ENCODE assay signal across 1 cellular context in the genomic region with DNA sequence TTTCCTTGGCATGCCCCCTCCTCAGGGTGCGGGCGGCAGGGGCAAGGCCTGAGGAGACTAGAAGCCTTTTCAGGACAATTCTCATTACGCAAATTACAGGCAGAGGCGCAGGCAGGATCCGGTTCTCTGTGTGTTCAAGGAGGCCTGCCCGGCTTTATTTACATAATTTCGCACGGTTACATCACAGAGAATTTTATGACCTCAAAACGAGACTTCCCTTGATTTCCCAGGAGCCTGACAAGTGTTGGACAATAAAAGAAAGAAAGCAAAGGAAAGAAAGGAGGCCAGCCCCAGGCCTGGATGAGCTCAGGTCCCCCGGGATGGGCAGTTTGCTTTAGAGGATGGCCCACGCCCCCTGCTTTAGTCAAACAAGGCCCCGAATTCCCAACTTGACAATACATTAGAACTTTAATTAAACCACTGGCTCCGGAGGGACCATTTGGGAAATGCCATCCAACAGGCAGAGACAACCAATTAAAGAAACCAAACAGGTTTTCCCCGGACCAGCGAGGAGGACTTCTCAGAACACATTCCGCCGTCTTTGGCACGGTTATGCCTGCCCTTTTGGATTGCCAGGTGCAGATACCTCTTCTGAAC.
A peak's percentile ranks its signal among the peaks of the same experiment; 100 is the strongest.
TF ChIP-seq lines count a peak whose summit lies in the region.

No MANE protein-coding gene starts in this region.

TF ChIP-seq in HEK293, 187 proteins besides CTCF, POLR2A, EP300 and RAD21 (continued from another document and continues in another):
- 0 out of 2 replicates have a peak, but pooled peaks have one; percentile 55 for TF ChIP-seq ZNF660 (tag by site-specific recombination; IDR thresholded peaks at IDR 0.05)
- no peak for TF ChIP-seq ZNF645 (tag by site-specific recombination; IDR thresholded peaks at IDR 0.05)
- TF ChIP-seq ZSCAN4 (tag by site-specific recombination; IDR thresholded peaks at IDR 0.05), result no peak
- TF ChIP-seq ZBTB49 (tag by site-specific recombination; IDR thresholded peaks at IDR 0.05; ENCODE audit: low read depth), result no peak
- peak; percentile 1; the same call in 1 of the 2 replicates for TF ChIP-seq ZNF341 (tag by site-specific recombination; IDR thresholded peaks at IDR 0.05; ENCODE audit: low read depth)
- no peak for TF ChIP-seq ZNF404 (tag by site-specific recombination; IDR thresholded peaks at IDR 0.05)
- TF ChIP-seq ZNF148 (tag by site-specific recombination; IDR thresholded peaks at IDR 0.05; ENCODE audit: borderline replicate concordance), result no peak
- TF ChIP-seq, protein P1, sequence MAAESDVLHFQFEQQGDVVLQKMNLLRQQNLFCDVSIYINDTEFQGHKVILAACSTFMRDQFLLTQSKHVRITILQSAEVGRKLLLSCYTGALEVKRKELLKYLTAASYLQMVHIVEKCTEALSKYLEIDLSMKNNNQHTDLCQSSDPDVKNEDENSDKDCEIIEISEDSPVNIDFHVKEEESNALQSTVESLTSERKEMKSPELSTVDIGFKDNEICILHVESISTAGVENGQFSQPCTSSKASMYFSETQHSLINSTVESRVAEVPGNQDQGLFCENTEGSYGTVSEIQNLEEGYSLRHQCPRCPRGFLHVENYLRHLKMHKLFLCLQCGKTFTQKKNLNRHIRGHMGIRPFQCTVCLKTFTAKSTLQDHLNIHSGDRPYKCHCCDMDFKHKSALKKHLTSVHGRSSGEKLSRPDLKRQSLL (tag by site-specific recombination; IDR thresholded peaks at IDR 0.05), result peak; percentile 6; the same call in 1 of the 2 replicates
- TF ChIP-seq HOXA7 (CRISPR knock-in tag; IDR thresholded peaks at IDR 0.05; ENCODE audit: borderline replicate concordance), result no peak
- no peak for TF ChIP-seq ZNF274 (IDR thresholded peaks at IDR 0.05; ENCODE audit: low read length)
- TF ChIP-seq ZNF274 (tag by site-specific recombination; IDR thresholded peaks at IDR 0.05; ENCODE audit: borderline replicate concordance), result no peak
- TF ChIP-seq ZNF561 (tag by site-specific recombination; IDR thresholded peaks at IDR 0.05; ENCODE audit: borderline replicate concordance), result peak; percentile 86
- peak; percentile 81; the same call in 1 of the 2 replicates for TF ChIP-seq ZNF223 (tag by site-specific recombination; IDR thresholded peaks at IDR 0.05)
- no peak for TF ChIP-seq ZNF555 (tag by site-specific recombination; conservative IDR thresholded peaks at IDR 0.05)
- peak; percentile 64; the same call in 1 of the 2 replicates for TF ChIP-seq ZNF843 (tag by site-specific recombination; IDR thresholded peaks at IDR 0.05)
- no peak for TF ChIP-seq ZNF664 (tag by site-specific recombination; IDR thresholded peaks at IDR 0.05)
- TF ChIP-seq, protein P2, sequence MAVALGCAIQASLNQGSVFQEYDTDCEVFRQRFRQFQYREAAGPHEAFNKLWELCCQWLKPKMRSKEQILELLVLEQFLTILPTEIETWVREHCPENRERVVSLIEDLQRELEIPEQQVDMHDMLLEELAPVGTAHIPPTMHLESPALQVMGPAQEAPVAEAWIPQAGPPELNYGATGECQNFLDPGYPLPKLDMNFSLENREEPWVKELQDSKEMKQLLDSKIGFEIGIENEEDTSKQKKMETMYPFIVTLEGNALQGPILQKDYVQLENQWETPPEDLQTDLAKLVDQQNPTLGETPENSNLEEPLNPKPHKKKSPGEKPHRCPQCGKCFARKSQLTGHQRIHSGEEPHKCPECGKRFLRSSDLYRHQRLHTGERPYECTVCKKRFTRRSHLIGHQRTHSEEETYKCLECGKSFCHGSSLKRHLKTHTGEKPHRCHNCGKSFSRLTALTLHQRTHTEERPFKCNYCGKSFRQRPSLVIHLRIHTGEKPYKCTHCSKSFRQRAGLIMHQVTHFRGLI (tag by site-specific recombination; IDR thresholded peaks at IDR 0.05), result no peak
- TF ChIP-seq ZNF416 (tag by site-specific recombination; IDR thresholded peaks at IDR 0.05), result no peak
- peak; percentile 19; the same call in 1 of the 2 replicates for TF ChIP-seq ZNF18 (tag by site-specific recombination; IDR thresholded peaks at IDR 0.05)
- TF ChIP-seq ZFP41 (tag by site-specific recombination; IDR thresholded peaks at IDR 0.05; ENCODE audit: borderline replicate concordance), result no peak
- TF ChIP-seq ZNF473 (tag by site-specific recombination; IDR thresholded peaks at IDR 0.05), result no peak
- peak; percentile 95 for TF ChIP-seq ZBTB21 (tag by site-specific recombination; IDR thresholded peaks at IDR 0.05)
- no peak for TF ChIP-seq BCL11A (tag by site-specific recombination; IDR thresholded peaks at IDR 0.05; ENCODE audit: low read depth)
- peak; percentile 86 for TF ChIP-seq SP7 (tag by site-specific recombination; IDR thresholded peaks at IDR 0.05)
- TF ChIP-seq ZNF184 (tag by site-specific recombination; IDR thresholded peaks at IDR 0.05), result peak; percentile 69
- TF ChIP-seq SCRT1 (tag by site-specific recombination; IDR thresholded peaks at IDR 0.05; ENCODE audit: borderline replicate concordance), result peak; percentile 76
- peak; percentile 92 for TF ChIP-seq IKZF3 (tag by site-specific recombination; IDR thresholded peaks at IDR 0.05)
- no peak for TF ChIP-seq ZNF704 (tag by site-specific recombination; IDR thresholded peaks at IDR 0.05)
- no peak for TF ChIP-seq ZNF114 (tag by site-specific recombination; IDR thresholded peaks at IDR 0.05)
- 0 out of 2 replicates have a peak, but pooled peaks have one; percentile 49 for TF ChIP-seq ZNF600 (tag by site-specific recombination; IDR thresholded peaks at IDR 0.05)
- no peak for TF ChIP-seq ZNF302 (tag by site-specific recombination; IDR thresholded peaks at IDR 0.05; ENCODE audit: low read depth)
- TF ChIP-seq ZNF23 (tag by site-specific recombination; IDR thresholded peaks at IDR 0.05; ENCODE audit: borderline replicate concordance), result no peak
- TF ChIP-seq ZNF266 (tag by site-specific recombination; IDR thresholded peaks at IDR 0.05; ENCODE audit: low read depth), result no peak
- TF ChIP-seq ZNF623 (tag by site-specific recombination; IDR thresholded peaks at IDR 0.05), result no peak
- TF ChIP-seq ZNF335 (tag by site-specific recombination; conservative IDR thresholded peaks at IDR 0.05), result peak; percentile 99
- no peak; the same call in 1 of the 2 replicates for TF ChIP-seq GFI1B (tag by site-specific recombination; IDR thresholded peaks at IDR 0.05)
- no peak for TF ChIP-seq ZNF777 (tag by site-specific recombination; IDR thresholded peaks at IDR 0.05; ENCODE audit: borderline replicate concordance)
- TF ChIP-seq ZBTB20 (tag by site-specific recombination; IDR thresholded peaks at IDR 0.05), result peak; percentile 16; the same call in 1 of the 2 replicates
- no peak for TF ChIP-seq ZNF16 (tag by site-specific recombination; IDR thresholded peaks at IDR 0.05; ENCODE audit: low read depth)
- no peak for TF ChIP-seq ZFP69B (tag by site-specific recombination; IDR thresholded peaks at IDR 0.05)
- TF ChIP-seq ZFP37 (tag by site-specific recombination; IDR thresholded peaks at IDR 0.05), result no peak
- no peak for TF ChIP-seq ZNF624 (tag by site-specific recombination; IDR thresholded peaks at IDR 0.05)
- no peak for TF ChIP-seq ZNF610 (tag by site-specific recombination; IDR thresholded peaks at IDR 0.05; ENCODE audit: borderline replicate concordance)
- TF ChIP-seq KLF7 (tag by site-specific recombination; IDR thresholded peaks at IDR 0.05; ENCODE audit: borderline replicate concordance), result 0 out of 2 replicates have a peak, but pooled peaks have one; percentile 35
- no peak for TF ChIP-seq REPIN1 (tag by site-specific recombination; IDR thresholded peaks at IDR 0.05; ENCODE audit: low read depth)
- no peak for TF ChIP-seq YY1 (tag by site-specific recombination; IDR thresholded peaks at IDR 0.05)
- no peak for TF ChIP-seq ZNF121 (tag by site-specific recombination; IDR thresholded peaks at IDR 0.05)
- TF ChIP-seq ZNF37A (tag by site-specific recombination; IDR thresholded peaks at IDR 0.05), result no peak
- TF ChIP-seq ZNF830 (tag by site-specific recombination; IDR thresholded peaks at IDR 0.05; ENCODE audit: low read depth), result no peak
- TF ChIP-seq ZNF785 (tag by site-specific recombination; IDR thresholded peaks at IDR 0.05), result no peak
- no peak for TF ChIP-seq ZNF626 (tag by site-specific recombination; IDR thresholded peaks at IDR 0.05)
- no peak for TF ChIP-seq BCL6B (tag by site-specific recombination; IDR thresholded peaks at IDR 0.05)
- peak; percentile 36; the same call in 1 of the 2 replicates for TF ChIP-seq ZNF596 (tag by site-specific recombination; IDR thresholded peaks at IDR 0.05)
- peak; percentile 87; the same call in 1 of the 2 replicates for TF ChIP-seq ZSCAN30 (tag by site-specific recombination; IDR thresholded peaks at IDR 0.05)
- TF ChIP-seq ZNF747 (tag by site-specific recombination; IDR thresholded peaks at IDR 0.05), result no peak
- TF ChIP-seq ZNF544 (tag by site-specific recombination; IDR thresholded peaks at IDR 0.05), result no peak
- no peak for TF ChIP-seq ZNF521 (tag by site-specific recombination; IDR thresholded peaks at IDR 0.05)
